9 cellular contexts compared by ENCODE assay signal in genomic region chr7:48084727-48085432, GRCh38. TPM values are rescaled to one million over a fixed set of nuclear protein-coding genes. Genes with fewer than 3 reads are reported as not detected.
A peak's percentile ranks its signal among the peaks of the same experiment; 100 is the strongest.
DNase-seq lines count a peak whose midpoint lies in the region; ATAC-seq and TF ChIP-seq lines count a peak whose summit lies in the region.
"Had no signal": no experiment of that assay in that cellular context is flagged by ENCODE, and none has a peak within 500 bp of the region (broad histone marks: within the 10 kb centered on the region; RNA-seq: fewer than 3 reads in every experiment).

No MANE protein-coding gene starts in this region.

- H3K4me3 Mint-ChIP-seq in CD8-positive, alpha-beta T cell, result peak overlapping the region; percentile 42

- ATAC-seq in CD8-positive, alpha-beta T cell, result peak; percentile 13
- ATAC-seq in GM21447 (IDR thresholded peaks at IDR 0.05; ENCODE audit: unreplicated experiment), result peak; percentile 51

- no peak overlapping the region for H3K4me3 ChIP-seq in CD8-positive, alpha-beta T cell (ENCODE audit: low read depth, low read length)
- H3K4me3 ChIP-seq in cardiac fibroblast (replicated peaks in 1 of 2; ENCODE audit: low read depth in 2 of 2, low read length in 2 of 2) (no peak overlapping the region), mucosa of rectum (ENCODE audit: low read length in 2 of 2) (peak overlapping the region in 1 of 2 donors; percentile 3)
- H3K4me3 ChIP-seq: SK-N-MC had no signal

- H3K27me3 ChIP-seq in CD8-positive, alpha-beta T cell (ENCODE audit: insufficient read depth, low read length), result no peaks in the 10 kb centered on the region
- H3K27me3 ChIP-seq in mucosa of rectum (ENCODE audit: control insufficient read depth in 2 of 2, insufficient read depth in 2 of 2, low read length in 2 of 2), result no peaks in the 10 kb centered on the region

- intact Hi-C loops in CD8-positive, alpha-beta T cell (cut with DNase I, micrococcal nuclease), result loop anchor here (1.0 to 5.0 kb wide), 3 partner anchors 48 to 93 kb away; partner anchors contain the start of gene C7orf57 (in 1 of the 2)

- no peaks in the 10 kb centered on the region for H3K9me3 Mint-ChIP-seq in CD8-positive, alpha-beta T cell

- peak; percentile 32 to 75 (median 60) for DNase-seq in CD8-positive, alpha-beta T cell
- DNase-seq in HT-29 (ENCODE audit: low spot score) (peak; percentile 79), UCSD-AML1 (lab: John Stamatoyannopoulos, UW; ENCODE audit: unreplicated experiment) (peak; percentile 25), cardiac fibroblast (ENCODE audit: low read depth in 2 of 2) (peak; percentile 99), stromal cell of bone marrow (ENCODE audit: low read depth) (peak; percentile 97), anterior cingulate cortex (lab: John Stamatoyannopoulos, UW) (no peak)

- peaks cover 2% of the 10 kb centered on the region for H3K36me3 Mint-ChIP-seq in CD8-positive, alpha-beta T cell

- H3K27ac ChIP-seq in CD8-positive, alpha-beta T cell (ENCODE audit: low read depth, low read length), result no peak overlapping the region
- peak overlapping the region; percentile 66 to 77 for H3K27ac ChIP-seq in mucosa of rectum (ENCODE audit: low read depth in 2 of 2, low read length in 2 of 2)
- H3K27ac ChIP-seq: SK-N-MC had no signal

- peak overlapping the region; percentile 91 for H3K27ac Mint-ChIP-seq in CD8-positive, alpha-beta T cell

- H3K9ac ChIP-seq in mucosa of rectum (ENCODE audit: low read depth in 1 of 2, low read length in 2 of 2), result peak overlapping the region in 1 of 2 donors; percentile 20

- H3K36me3 ChIP-seq in CD8-positive, alpha-beta T cell (ENCODE audit: insufficient read depth, low read length), result no peaks in the 10 kb centered on the region
- no peaks in the 10 kb centered on the region for H3K36me3 ChIP-seq in mucosa of rectum (ENCODE audit: control insufficient read depth in 2 of 2, insufficient read depth in 2 of 2, low read length in 2 of 2)

- no peak for TF ChIP-seq CTCF in CD8-positive, alpha-beta T cell (IDR thresholded peaks at IDR 0.05)
- no peak for TF ChIP-seq CTCF in cardiac fibroblast (IDR thresholded peaks at IDR 0.05; ENCODE audit: low read depth, low read length)

- no peaks in the 10 kb centered on the region for H3K27me3 Mint-ChIP-seq in CD8-positive, alpha-beta T cell (ENCODE audit: low read depth)

- CTCF ChIA-PET in CD8-positive, alpha-beta T cell (lab: Charles Lee), result interaction anchor here (1.0 to 3.2 kb wide), 3 partner anchors 25 to 93 kb away, joined by 3 to 17 read pairs (median 11); no protein-coding TSS in a partner anchor

- peaks cover 55% of the 10 kb centered on the region for H3K4me1 ChIP-seq in CD8-positive, alpha-beta T cell (ENCODE audit: insufficient read depth, low read length)
- peaks cover 32 to 33% of the 10 kb centered on the region in 2 donors for H3K4me1 ChIP-seq in mucosa of rectum (ENCODE audit: control insufficient read depth in 2 of 2, insufficient read depth in 2 of 2, low read length in 2 of 2)

- POLR2A ChIA-PET in CD8-positive, alpha-beta T cell (lab: Charles Lee), result no interaction called here

- H3K9me3 ChIP-seq in CD8-positive, alpha-beta T cell (ENCODE audit: low read length), result no peaks in the 10 kb centered on the region
- no peaks in the 10 kb centered on the region for H3K9me3 ChIP-seq in mucosa of rectum (ENCODE audit: control insufficient read depth in 2 of 2, low read length in 2 of 2)

- peaks cover 60% of the 10 kb centered on the region for H3K4me1 Mint-ChIP-seq in CD8-positive, alpha-beta T cell (ENCODE audit: low read depth)

RNA-seq across cellular contexts. Expression of gene UPP1, which starts 4.2 kb away (rescaled TPM):
- 10 to 100 TPM; 87.4 to 90.2 TPM for total RNA-seq in CD8-positive, alpha-beta T cell
- total RNA-seq in HT-29 (2014; rRNA removed; shearing (Covaris generic)), result 22.5 and 24.3 TPM in 2 replicates

RNA-seq across cellular contexts. Expression of gene C7orf57, which starts 49.5 kb away (rescaled TPM):
- not detected for total RNA-seq in CD8-positive, alpha-beta T cell
- not detected in 2 replicates for total RNA-seq in HT-29 (2014; rRNA removed; shearing (Covaris generic))

RNA-seq across cellular contexts. Expression of gene SUN3, which starts 56.0 kb away (rescaled TPM):
- total RNA-seq in CD8-positive, alpha-beta T cell, result not detected
- not detected in 2 replicates for total RNA-seq in HT-29 (2014; rRNA removed; shearing (Covaris generic))

Comparison
In these comparisons a context has a peak if more than half of its experiments do, and no peak if none do; other contexts are left out.
1. DNase-seq: peak in CD8-positive, alpha-beta T cell (7 of 7), HT-29 (single experiment), UCSD-AML1 (single experiment), cardiac fibroblast (2 of 2) and stromal cell of bone marrow (single experiment); none in anterior cingulate cortex (0 of 58).